12 cellular contexts compared by ENCODE assay signal in genomic region chr3:16178628-16178988, GRCh38. TPM values are rescaled to one million over a fixed set of nuclear protein-coding genes. Genes with fewer than 3 reads are reported as not detected.
DNase-seq lines count a peak whose midpoint lies in the region; ATAC-seq and TF ChIP-seq lines count a peak whose summit lies in the region.
"Had no signal": no experiment of that assay in that cellular context is flagged by ENCODE, and none has a peak within 500 bp of the region (broad histone marks: within the 10 kb centered on the region; RNA-seq: fewer than 3 reads in every experiment).

No MANE protein-coding gene starts in this region.

- H3K4me1 ChIP-seq in right atrium auricular region (peaks cover 0 to 35% of the 10 kb centered on the region in 2 donors), OCI-LY3 (ENCODE audit: low read length) (0 out of 2 replicates have a peak, but pooled peaks cover 3% of the 10 kb centered on the region), iPS-15b (ENCODE audit: control insufficient read depth, insufficient read depth, low read length) (peaks cover 4% of the 10 kb centered on the region), vagina (peaks cover 51% of the 10 kb centered on the region), mucosa of descending colon (ENCODE audit: low read depth) (no peaks in the 10 kb centered on the region)

- intact Hi-C loops in Right ventricle myocardium superior (cut with DNase I) (loop anchor here (5.0 kb wide), 1 partner anchor 361 kb away; no protein-coding TSS in a partner anchor), vagina (cut with DNase I) (loop anchor here (2.0 to 5.0 kb wide), 3 partner anchors 36 to 130 kb away; no protein-coding TSS in a partner anchor), mucosa of descending colon (cut with DNase I, micrococcal nuclease) (loop anchor here (2.0 to 5.0 kb wide), 3 partner anchors 69 to 130 kb away; no protein-coding TSS in a partner anchor)

- H3K27me3 ChIP-seq in right atrium auricular region (no peaks in the 10 kb centered on the region), OCI-LY3 (ENCODE audit: low read depth, low read length) (peaks cover 45% of the 10 kb centered on the region), iPS-15b (ENCODE audit: control insufficient read depth, insufficient read depth, low read length) (peaks cover 8% of the 10 kb centered on the region), vagina (no peaks in the 10 kb centered on the region), WERI-Rb-1 (ENCODE audit: insufficient read depth, low read depth, severe bottlenecking) (no peaks in the 10 kb centered on the region)
- H3K27me3 ChIP-seq: cardiac muscle cell had no signal

- H3K4me2 ChIP-seq in OCI-LY3 (ENCODE audit: low read length) = peak overlapping the region; percentile 57

- no peak for TF ChIP-seq CTCF in right atrium auricular region (IDR thresholded peaks at IDR 0.05)
- TF ChIP-seq CTCF in OCI-LY3 (IDR thresholded peaks at IDR 0.05; ENCODE audit: low read depth, low read length) = peak; percentile 1; the same call in 1 of the 2 replicates
- no peak for TF ChIP-seq CTCF in vagina (IDR thresholded peaks at IDR 0.05)
- TF ChIP-seq CTCF in WERI-Rb-1 (IDR thresholded peaks at IDR 0.05; ENCODE audit: low read depth, low read length) = no peak
- TF ChIP-seq CTCF in mucosa of descending colon (IDR thresholded peaks at IDR 0.05) = no peak

- H3K79me2 ChIP-seq in OCI-LY3 (ENCODE audit: low read length) = no peaks in the 10 kb centered on the region

- H3K36me3 ChIP-seq in right atrium auricular region (peaks cover 18% of the 10 kb centered on the region), OCI-LY3 (replicated peaks; ENCODE audit: low read depth, low read length) (no peaks in the 10 kb centered on the region), iPS-15b (ENCODE audit: control insufficient read depth, insufficient read depth, low read length) (no peaks in the 10 kb centered on the region), vagina (no peaks in the 10 kb centered on the region), WERI-Rb-1 (no peaks in the 10 kb centered on the region), mucosa of descending colon (ENCODE audit: low read depth) (no peaks in the 10 kb centered on the region)
- H3K36me3 ChIP-seq: cardiac muscle cell, SJCRH30 had no signal

- no peaks in the 10 kb centered on the region for H3K9me3 ChIP-seq in right atrium auricular region
- no peaks in the 10 kb centered on the region for H3K9me3 ChIP-seq in OCI-LY3 (ENCODE audit: insufficient read depth, low read length)
- no peaks in the 10 kb centered on the region for H3K9me3 ChIP-seq in iPS-15b (ENCODE audit: control insufficient read depth, insufficient read depth, low read length)
- no peaks in the 10 kb centered on the region for H3K9me3 ChIP-seq in vagina
- no peaks in the 10 kb centered on the region for H3K9me3 ChIP-seq in WERI-Rb-1 (ENCODE audit: severe bottlenecking)
- H3K9me3 ChIP-seq in mucosa of descending colon = no peaks in the 10 kb centered on the region
- H3K9me3 ChIP-seq: SJCRH30 had no signal

- DNase-seq in right atrium auricular region (ENCODE audit: low spot score) (no peak), Right ventricle myocardium superior (no peak), vagina (ENCODE audit: extremely low spot score in 2 of 2) (no peak), hypothalamus (lab: John Stamatoyannopoulos, UW) (no peak), WERI-Rb-1 (no peak), mucosa of descending colon (no peak)
- DNase-seq: NCI-H1417 treated with DMSO at 0.1 percent for 48 hours, NCI-H524 treated with DMSO at 0.1 percent for 48 hours had no signal

- H3K4me3 ChIP-seq in right atrium auricular region = peak overlapping the region; percentile 50 to 52
- H3K4me3 ChIP-seq in OCI-LY3 (ENCODE audit: low read length) = no peak overlapping the region
- H3K4me3 ChIP-seq in iPS-15b (ENCODE audit: low read depth, low read length) = peak overlapping the region; percentile 8
- H3K4me3 ChIP-seq in vagina = peak overlapping the region; percentile 47 to 48
- H3K4me3 ChIP-seq in WERI-Rb-1 (ENCODE audit: low read depth, low read length) = no peak overlapping the region
- no peak overlapping the region for H3K4me3 ChIP-seq in mucosa of descending colon
- H3K4me3 ChIP-seq: cardiac muscle cell, SJCRH30 had no signal

- H3K27ac ChIP-seq in right atrium auricular region = peak overlapping the region in 1 of 2 donors; percentile 26
- H3K27ac ChIP-seq in OCI-LY3 (ENCODE audit: low read length) = no peak overlapping the region
- H3K27ac ChIP-seq in vagina = peak overlapping the region; percentile 42
- H3K27ac ChIP-seq in WERI-Rb-1 = no peak overlapping the region
- H3K27ac ChIP-seq: cardiac muscle cell, SJCRH30 had no signal

- no peak overlapping the region for H2AFZ ChIP-seq in OCI-LY3 (ENCODE audit: low read depth, low read length)

- H3K9ac ChIP-seq in OCI-LY3 (ENCODE audit: low read length) (no peak overlapping the region), iPS-15b (ENCODE audit: low read depth, low read length) (peak overlapping the region; percentile 8)

- H4K20me1 ChIP-seq in OCI-LY3 (ENCODE audit: insufficient read depth, low read length) = no peaks in the 10 kb centered on the region

- TF ChIP-seq POLR2A in vagina (IDR thresholded peaks at IDR 0.05) = no peak

- no peak for ATAC-seq in Right ventricle myocardium superior (ENCODE audit: poor library complexity)
- no peak for ATAC-seq in mucosa of descending colon

RNA-seq across cellular contexts. Expression of gene GALNT15, which starts 4.1 kb away (rescaled TPM):
- 10 to 100 TPM; 21.7 to 83.1 TPM for total RNA-seq in right atrium auricular region
- 7.2 TPM for total RNA-seq in Right ventricle myocardium superior
- 225 TPM for total RNA-seq in vagina
- total RNA-seq in mucosa of descending colon = 10 to 100 TPM in 2 of 3 donors, 1 to 10 TPM in 1; 5.5 to 47.0 (median 12.5) TPM

Comparison
In these comparisons a context has a peak if more than half of its experiments do, and no peak if none do; other contexts are left out.
1. H3K4me3 ChIP-seq: peak in right atrium auricular region (2 of 2), iPS-15b (single experiment) and vagina (2 of 2); none in OCI-LY3 (single experiment), WERI-Rb-1 (single experiment) and mucosa of descending colon (single experiment).